ENCODE assay signal across 7 cellular contexts in the genomic region with DNA sequence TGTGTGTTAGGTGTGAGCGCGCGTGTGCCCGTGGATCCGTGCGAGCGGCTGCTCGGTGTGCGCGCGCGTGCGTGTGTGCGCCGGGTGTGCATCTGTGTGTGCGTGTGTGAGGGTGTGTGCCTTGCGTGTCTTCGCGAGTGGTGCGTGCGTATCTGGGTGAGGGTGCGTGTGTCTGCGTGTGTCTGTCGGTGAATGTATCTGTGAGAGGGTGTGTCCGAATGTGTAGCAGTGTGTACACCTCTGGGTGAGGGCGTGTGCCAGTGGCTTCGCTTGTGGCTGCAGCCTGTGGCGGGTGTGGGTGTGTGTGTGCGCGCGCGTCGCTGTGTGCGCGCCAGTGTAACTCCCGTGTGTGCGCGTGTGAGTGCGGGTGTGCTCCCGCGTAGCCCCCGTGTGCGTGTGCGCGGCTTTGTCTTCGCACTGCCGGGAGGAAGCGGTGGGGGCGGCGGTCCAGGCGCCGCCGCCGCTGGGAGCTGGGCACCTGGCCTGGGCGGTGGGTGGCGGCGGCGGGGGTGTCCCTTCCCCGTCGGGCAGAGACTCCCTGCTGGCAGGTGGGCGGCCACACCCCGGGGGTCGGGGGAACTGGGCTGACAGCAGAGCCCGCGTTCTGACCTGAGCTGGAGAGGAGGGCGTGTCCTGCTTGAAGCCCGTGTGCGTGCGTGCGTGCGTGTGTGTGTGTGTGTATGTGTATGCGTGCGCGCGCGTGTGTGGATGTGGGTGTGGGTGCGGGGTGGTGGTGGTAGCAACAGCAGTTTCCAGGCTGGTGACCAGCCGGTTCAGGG.
DNase-seq lines count a peak whose midpoint lies in the region; ATAC-seq and TF ChIP-seq lines count a peak whose summit lies in the region.

No MANE protein-coding gene starts in this region.

- H3K4me1 ChIP-seq in adrenal gland (replicated peaks in 1 of 2), result peaks cover 12 to 21% of the 10 kb centered on the region in 2 donors
- H3K4me1 ChIP-seq in right cardiac atrium (ENCODE audit: control insufficient read depth, insufficient read depth, low read length), result peaks cover 3% of the 10 kb centered on the region

- no peak for TF ChIP-seq POLR2A in adrenal gland (IDR thresholded peaks at IDR 0.05)

- H3K36me3 ChIP-seq in H7 (replicated peaks; ENCODE audit: control insufficient read depth, insufficient read depth, low read length) (no peaks in the 10 kb centered on the region), adrenal gland (replicated peaks in 1 of 2) (no peaks in the 10 kb centered on the region)

- intact Hi-C loops in adrenal gland (cut with DNase I), result no loop called here
- intact Hi-C loops in right cardiac atrium (cut with DNase I), result no loop called here

- H3K27ac ChIP-seq in adrenal gland, result peak overlapping the region in 1 of 5 donors; percentile 72
- no peak overlapping the region for H3K27ac ChIP-seq in right cardiac atrium (ENCODE audit: low read length)

- H3K9me3 ChIP-seq in adrenal gland (replicated peaks in 1 of 3), result no peaks in the 10 kb centered on the region
- no peaks in the 10 kb centered on the region for H3K9me3 ChIP-seq in right cardiac atrium (ENCODE audit: control insufficient read depth, low read length)

- TF ChIP-seq CTCF in adrenal gland (IDR thresholded peaks at IDR 0.05) (no peak), retinal pigment epithelial cell (conservative IDR thresholded peaks at IDR 0.05; ENCODE audit: low read depth, low read length) (no peak)

- H3K27me3 ChIP-seq in H7 (ENCODE audit: control insufficient read depth, insufficient read depth, low read length), result peaks cover 57% of the 10 kb centered on the region
- H3K27me3 ChIP-seq in adrenal gland, result no peaks in the 10 kb centered on the region
- no peaks in the 10 kb centered on the region for H3K27me3 ChIP-seq in right cardiac atrium (ENCODE audit: control insufficient read depth, insufficient read depth)

- peak; percentile 47 to 73 for ATAC-seq in right cardiac atrium
- no peak for ATAC-seq in GM19023 (IDR thresholded peaks at IDR 0.05; ENCODE audit: unreplicated experiment)

- peak overlapping the region; percentile 50 for H3K4me3 ChIP-seq in H7 (ENCODE audit: insufficient read depth, low read depth, low read length)
- H3K4me3 ChIP-seq in adrenal gland, result peak overlapping the region in 3 of 4 donors; percentile 51 to 67 (median 67)
- H3K4me3 ChIP-seq in right cardiac atrium (ENCODE audit: low read length), result peak overlapping the region; percentile 67
- peak overlapping the region; percentile 64 for H3K4me3 ChIP-seq in retinal pigment epithelial cell (ENCODE audit: low read length)

- WGBS in adrenal gland, 4 donors, result 1% methylated on average over 14 to 78 of the region's 78 CpGs
- under 1% methylated on average over 78 of the region's 78 CpGs for WGBS in right cardiac atrium

- DNase-seq in H7 (peak; percentile 58), RPMI8226 (peak; percentile 78), adrenal gland (peak; percentile 47 to 78 (median 58)), right cardiac atrium (peak; percentile 55 to 88 (median 86)), retinal pigment epithelial cell (ENCODE audit: low read depth) (no peak), pons (ENCODE audit: low spot score) (no peak)

Comparison
In these comparisons a context has a peak if more than half of its experiments do, and no peak if none do; other contexts are left out.
1. DNase-seq: peak in H7 (single experiment), RPMI8226 (single experiment), adrenal gland (7 of 7) and right cardiac atrium (3 of 3); none in retinal pigment epithelial cell (single experiment) and pons (single experiment).
2. Peak in every context shown above with its lines, with median percentiles within 50 percentile points of each other: H3K4me3 ChIP-seq.